12 cellular contexts compared by ENCODE assay signal in genomic region chr10:356452-356851, GRCh38.
"Had no signal": no experiment of that assay in that cellular context is flagged by ENCODE, and none has a peak within 500 bp of the region (broad histone marks: within the 10 kb centered on the region; RNA-seq: fewer than 3 reads in every experiment).

No MANE protein-coding gene starts in this region.

- ATAC-seq: activated CD4-positive, CD25-positive, alpha-beta regulatory T cell treated with anti-CD3 and anti-CD28 coated beads, Interleukin-2, amount 50 U/mL, for 24 hours; naive thymus-derived CD8-positive, alpha-beta T cell; stimulated activated effector memory CD8-positive, alpha-beta T cell treated with anti-CD3 and anti-CD28 coated beads, Interleukin-12 subunit alpha, Interleukin-12 subunit beta, amount 100 ng/mL, for 72 hours had no signal

- H3K4me3 ChIP-seq: smooth muscle cell, transverse colon had no signal

- H3K9me3 ChIP-seq: neutrophil, transverse colon had no signal

- H3K4me1 ChIP-seq: transverse colon had no signal

- H3K27ac ChIP-seq: neutrophil, transverse colon had no signal

- H3K27me3 ChIP-seq: neutrophil, transverse colon had no signal

- H3K4me2 ChIP-seq: smooth muscle cell had no signal

- DNase-seq: activated effector memory CD4-positive, alpha-beta T cell treated with Interleukin-2 at 50 U/mL for 16 hours; activated T-cell treated with anti-CD3 and anti-CD28 coated beads, Interleukin-2, amount 50 U/mL, for 1 hour; amygdala; dermis blood vessel endothelial cell; hippocampal formation; kidney glomerular epithelial cell; transverse colon had no signal

- H3K36me3 ChIP-seq: neutrophil, transverse colon had no signal
